Comparison of ENCODE assay signal across 8 cellular contexts in the genomic region with DNA sequence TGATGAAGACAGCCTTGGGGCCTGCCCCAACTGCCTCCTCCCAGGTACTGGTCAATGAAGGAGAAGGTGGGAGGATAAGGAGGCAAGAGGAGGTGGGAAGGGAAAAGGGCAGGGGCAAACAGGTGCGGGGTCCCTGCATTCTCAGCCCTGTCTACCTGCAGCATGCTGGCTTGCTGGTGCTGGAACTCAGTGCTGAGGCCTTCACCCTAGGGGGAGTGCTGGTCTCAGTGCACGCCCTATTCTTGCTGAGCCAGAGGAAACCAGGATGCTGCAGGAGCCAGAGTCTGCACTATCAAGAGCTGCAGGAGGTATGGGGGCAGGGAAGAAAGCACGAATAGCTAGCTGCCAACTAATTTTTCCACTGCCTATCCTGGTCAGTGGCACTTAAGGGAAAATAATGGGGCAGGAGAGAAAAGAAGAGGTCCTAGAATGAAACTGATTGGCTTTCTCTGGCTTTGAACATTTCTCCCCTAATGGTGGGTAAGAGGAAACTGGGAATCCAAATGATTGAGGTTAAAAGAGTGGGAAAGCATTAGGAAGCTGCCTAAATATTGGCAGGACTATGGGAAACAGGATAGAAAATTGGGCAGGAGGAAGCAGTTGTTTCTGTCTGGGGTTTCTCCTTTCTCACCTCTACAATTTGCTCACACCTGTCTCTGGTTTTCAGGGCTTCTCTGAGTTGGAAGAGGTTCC. TPM values are rescaled to one million over a fixed set of nuclear protein-coding genes. Genes with fewer than 3 reads are reported as not detected.
DNase-seq lines count a peak whose midpoint lies in the region; ATAC-seq and TF ChIP-seq lines count a peak whose summit lies in the region.

No MANE protein-coding gene starts in this region.

- H3K9me3 Mint-ChIP-seq in HFFc6, result no peaks in the 10 kb centered on the region
- H3K9me3 Mint-ChIP-seq in mesothelial cell of epicardium, result no peaks in the 10 kb centered on the region

- H3K9ac ChIP-seq in BLaER1 treated with 17β-estradiol and CSF1 and Interleukin-3, amounts not matched to agents 10 nM and 100 nM, result peak overlapping the region in 6 of 11 experiments; percentile 94 to 99 (median 98); a peak in 8 of 22 replicates

- H3K36me3 Mint-ChIP-seq in HFFc6 (ENCODE audit: low read depth), result no peaks in the 10 kb centered on the region
- no peaks in the 10 kb centered on the region for H3K36me3 Mint-ChIP-seq in mesothelial cell of epicardium

- peak overlapping the region; percentile 78 to 97 (median 89) for H3K4me2 ChIP-seq in BLaER1 treated with 17β-estradiol and CSF1 and Interleukin-3, amounts not matched to agents 10 nM and 100 nM

- H3K27me3 Mint-ChIP-seq in HFFc6 (ENCODE audit: insufficient read depth), result peaks cover 10% of the 10 kb centered on the region
- no peaks in the 10 kb centered on the region for H3K27me3 Mint-ChIP-seq in mesothelial cell of epicardium (ENCODE audit: low read depth)

- H3K27me3 ChIP-seq in BLaER1 treated with 17β-estradiol and CSF1 and Interleukin-3, amounts not matched to agents 10 nM and 100 nM, result no peaks in the 10 kb centered on the region

- H4K20me1 ChIP-seq in BLaER1 treated with 17β-estradiol and CSF1 and Interleukin-3, amounts not matched to agents 10 nM and 100 nM, result no peaks in the 10 kb centered on the region

- H3K4me1 ChIP-seq in BLaER1 treated with 17β-estradiol and CSF1 and Interleukin-3, amounts not matched to agents 10 nM and 100 nM, result peaks cover 44 to 69% (median 59%) of the 10 kb centered on the region in 10 experiments

- H3K9me3 ChIP-seq in BLaER1 treated with 17β-estradiol and CSF1 and Interleukin-3, amounts not matched to agents 10 nM and 100 nM (replicated peaks in 1 of 11), result no peaks in the 10 kb centered on the region

- H3K4me3 ChIP-seq in BLaER1 treated with 17β-estradiol and CSF1 and Interleukin-3, amounts not matched to agents 10 nM and 100 nM, result peak overlapping the region; percentile 65 to 87 (median 80); a peak in 17 of 20 replicates
- peak overlapping the region; percentile 61 for H3K4me3 ChIP-seq in astrocyte of the cerebellum (ENCODE audit: low read depth, low read length)

- ATAC-seq in Right ventricle myocardium inferior, result no peak
- ATAC-seq in HG03045 (IDR thresholded peaks at IDR 0.05; ENCODE audit: unreplicated experiment), result no peak

- in situ Hi-C loops in astrocyte of the cerebellum (cut with HindIII; ENCODE audit: low sequenced_read_pairs), result no loop called here

- peak overlapping the region; percentile 85; the same call in 1 of the 2 replicates for H3K4me3 Mint-ChIP-seq in HFFc6
- H3K4me3 Mint-ChIP-seq in mesothelial cell of epicardium, result peak overlapping the region; percentile 84

- H3K27ac Mint-ChIP-seq in HFFc6 (no peak overlapping the region), mesothelial cell of epicardium (peak overlapping the region; percentile 95)

- no peak for DNase-seq in HFFc6
- no peak for DNase-seq in astrocyte of the cerebellum (ENCODE audit: low read depth)
- no peak for DNase-seq in mesothelial cell of epicardium (ENCODE audit: low spot score in 2 of 2, unreplicated experiment in 2 of 2)
- no peak for DNase-seq in GF-D8 (lab: John Stamatoyannopoulos, UW)
- no peak for DNase-seq in D341Med (ENCODE audit: low spot score)
- DNase-seq in Right ventricle myocardium inferior (ENCODE audit: missing footprints), result no peak

- TF ChIP-seq CTCF in HFFc6 (IDR thresholded peaks at IDR 0.05), result no peak
- no peak for TF ChIP-seq CTCF in astrocyte of the cerebellum (IDR thresholded peaks at IDR 0.05; ENCODE audit: low read depth, low read length, missing control alignments)
- no peak for TF ChIP-seq CTCF in mesothelial cell of epicardium (IDR thresholded peaks at IDR 0.05; ENCODE audit: unreplicated experiment)

- H3K4me1 Mint-ChIP-seq in HFFc6 (ENCODE audit: low read depth) (peaks cover 56% of the 10 kb centered on the region), mesothelial cell of epicardium (peaks cover 54% of the 10 kb centered on the region)

- H3K36me3 ChIP-seq in BLaER1 treated with 17β-estradiol and CSF1 and Interleukin-3, amounts not matched to agents 10 nM and 100 nM, result no peaks in the 10 kb centered on the region

- H3K27ac ChIP-seq in BLaER1 treated with 17β-estradiol and CSF1 and Interleukin-3, amounts not matched to agents 10 nM and 100 nM, result peak overlapping the region in 2 of 11 experiments; percentile 98; a peak in 3 of 22 replicates

- intact Hi-C loops in Right ventricle myocardium inferior (cut with DNase I), result loop anchor here (2.0 to 5.0 kb wide), 2 partner anchors 62 to 420 kb away; a partner anchor contains a TSS

RNA-seq across cellular contexts. Expression of a gene that starts 1.8 kb away (rescaled TPM):
- under 1 TPM in 2 of 6 experiments, not detected in 4; 0.18 to 0.35 TPM for total RNA-seq in HFFc6 (2021; fragmentation: NEBNext Ultra II Directional; extraction: Animal tissue kit (Norgen Biotek cat#: 25700))
- 1.3 to 1.9 TPM (median 1.6 TPM) in 3 replicates for total RNA-seq in mesothelial cell of epicardium
- total RNA-seq in Right ventricle myocardium inferior, result 0.41 TPM

RNA-seq across cellular contexts. Expression of a gene that starts 4.2 kb away (rescaled TPM):
- total RNA-seq in HFFc6 (2021; fragmentation: NEBNext Ultra II Directional; extraction: Animal tissue kit (Norgen Biotek cat#: 25700)), result 10 to 100 TPM in 2 of 6 experiments, 1 to 10 TPM in 4; 5.3 to 11.2 (median 6.6) TPM
- 73.3 to 79.3 TPM (median 75.2 TPM) in 3 replicates for total RNA-seq in mesothelial cell of epicardium
- total RNA-seq in Right ventricle myocardium inferior, result 49.4 TPM

RNA-seq across cellular contexts. Expression of a gene that starts 32.5 kb away (rescaled TPM):
- 10 to 100 TPM; 30.4 to 43.0 (median 40.8) TPM for total RNA-seq in HFFc6 (2021; fragmentation: NEBNext Ultra II Directional; extraction: Animal tissue kit (Norgen Biotek cat#: 25700))
- total RNA-seq in mesothelial cell of epicardium (83.2 to 96.2 TPM (median 83.5 TPM) in 3 replicates), Right ventricle myocardium inferior (25.5 TPM)

RNA-seq across cellular contexts. Expression of a gene that starts 45.0 kb away (rescaled TPM):
- total RNA-seq in HFFc6 (2021; fragmentation: NEBNext Ultra II Directional; extraction: Animal tissue kit (Norgen Biotek cat#: 25700)), result not detected
- total RNA-seq in mesothelial cell of epicardium (not detected in 3 replicates), Right ventricle myocardium inferior (not detected)

RNA-seq across cellular contexts. Expression of a gene that starts 53.2 kb away (rescaled TPM):
- not detected for total RNA-seq in HFFc6 (2021; fragmentation: NEBNext Ultra II Directional; extraction: Animal tissue kit (Norgen Biotek cat#: 25700))
- total RNA-seq in mesothelial cell of epicardium, result not detected in 3 replicates
- total RNA-seq in Right ventricle myocardium inferior, result not detected
